17 cellular contexts compared by ENCODE assay signal in the genomic region with DNA sequence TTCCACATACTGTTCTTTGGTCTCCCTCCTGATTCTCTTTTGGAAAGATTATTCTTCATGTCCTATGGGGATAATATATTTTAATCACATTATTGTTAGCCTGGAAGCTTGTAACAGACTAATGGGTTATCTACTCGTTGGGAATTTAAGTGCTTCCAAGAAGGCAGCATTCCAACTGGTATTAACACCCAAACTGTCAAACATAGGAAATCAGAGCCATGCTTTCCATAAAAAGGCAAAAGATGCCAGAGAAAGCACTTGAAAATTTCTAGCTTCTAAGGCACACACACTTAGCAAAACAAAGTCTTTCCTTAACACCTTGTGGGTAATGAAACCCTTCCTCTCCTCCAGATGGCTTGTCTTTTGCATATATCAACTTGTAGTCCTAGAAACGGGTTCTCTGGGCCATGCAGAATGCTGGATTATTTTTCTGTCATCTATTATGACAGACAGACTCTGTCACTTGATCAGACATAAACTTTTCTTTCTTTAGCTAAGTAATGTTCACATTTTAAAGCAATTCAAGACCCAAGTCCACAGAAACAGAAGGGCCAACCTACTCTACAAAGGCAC. TPM values are rescaled to one million over a fixed set of nuclear protein-coding genes. Genes with fewer than 3 reads are reported as not detected.
DNase-seq lines count a peak whose midpoint lies in the region; ATAC-seq and TF ChIP-seq lines count a peak whose summit lies in the region.
"Had no signal": no experiment of that assay in that cellular context is flagged by ENCODE, and none has a peak within 500 bp of the region (broad histone marks: within the 10 kb centered on the region; RNA-seq: fewer than 3 reads in every experiment).

No MANE protein-coding gene starts in this region.

- DNase-seq in Caco-2: no peak
- DNase-seq in HL-60 (ENCODE audit: low read depth in 1 of 2, low spot score in 1 of 2): no peak
- no peak for DNase-seq in natural killer cell
- no peak for DNase-seq in cerebellum (ENCODE audit: low spot score)
- DNase-seq: activated CD4-positive, CD25-positive, alpha-beta regulatory T cell treated with anti-CD3 and anti-CD28 coated beads, Interleukin-2, amount 50 U/mL, for 72 hours; effector memory CD4-positive, alpha-beta T cell; hypothalamus; left cardiac atrium; NCI-H1105; NCI-H2227 treated with DMSO at 0.1 percent for 48 hours; PC-3; psoas muscle had no signal

- peaks cover 80% of the 10 kb centered on the region for H3F3A ChIP-seq in SU-DHL-6 (ENCODE audit: insufficient read depth)

- H3K36me3 ChIP-seq in Caco-2 (ENCODE audit: control insufficient read depth, insufficient read depth, low read length) (no peaks in the 10 kb centered on the region), SU-DHL-6 (ENCODE audit: low read length) (no peaks in the 10 kb centered on the region)

- intact Hi-C loops in Caco-2 (cut with micrococcal nuclease; ENCODE audit: unreplicated experiment): no loop called here
- intact Hi-C loops in natural killer cell (cut with micrococcal nuclease): no loop called here

- peaks cover 66% of the 10 kb centered on the region for H3K4me1 Mint-ChIP-seq in Caco-2 (ENCODE audit: low read depth, unreplicated experiment)
- peaks cover 74 to 87% of the 10 kb centered on the region in 2 donors for H3K4me1 Mint-ChIP-seq in natural killer cell

- H3K79me2 ChIP-seq in SU-DHL-6 (ENCODE audit: insufficient read depth, low read length): peaks cover 99% of the 10 kb centered on the region

- 0 out of 2 replicates have a peak overlapping the region, but pooled peaks have one; percentile 12 for H3K27ac ChIP-seq in HL-60 (replicated peaks)
- H3K27ac ChIP-seq in SU-DHL-6 (ENCODE audit: low read depth, low read length): peak overlapping the region; percentile 94
- H3K27ac ChIP-seq: psoas muscle had no signal

- no peak overlapping the region for H2AFZ ChIP-seq in SU-DHL-6 (ENCODE audit: low read depth, low read length, severe bottlenecking)

- H3K9ac ChIP-seq in SU-DHL-6 (ENCODE audit: low read length): peak overlapping the region; percentile 30

- H3K9me3 ChIP-seq in Caco-2 (no peaks in the 10 kb centered on the region), SU-DHL-6 (ENCODE audit: insufficient read depth, low read length) (no peaks in the 10 kb centered on the region)
- H3K9me3 ChIP-seq: psoas muscle had no signal

- no peaks in the 10 kb centered on the region for H4K20me1 ChIP-seq in SU-DHL-6 (ENCODE audit: low read depth, low read length)

- peak overlapping the region; percentile 96 for H3K4me2 ChIP-seq in SU-DHL-6 (ENCODE audit: low read depth, low read length, poor library complexity, severe bottlenecking)

- H3K27me3 Mint-ChIP-seq in Caco-2 (ENCODE audit: insufficient read depth, unreplicated experiment): no peaks in the 10 kb centered on the region
- H3K27me3 Mint-ChIP-seq in natural killer cell (ENCODE audit: low read depth in 2 of 2): no peaks in the 10 kb centered on the region

- H3K36me3 Mint-ChIP-seq in Caco-2 (ENCODE audit: insufficient read depth, unreplicated experiment) (peaks cover 45% of the 10 kb centered on the region), natural killer cell (no peaks in the 10 kb centered on the region)

- CTCF ChIA-PET in Caco-2 (lab: Charles Lee): no interaction called here

- ATAC-seq in natural killer cell (no peak), HG02678 (IDR thresholded peaks at IDR 0.05; ENCODE audit: unreplicated experiment) (no peak), HG03571 (IDR thresholded peaks at IDR 0.05; ENCODE audit: unreplicated experiment) (no peak), HG02642 (IDR thresholded peaks at IDR 0.05; ENCODE audit: poor library complexity, unreplicated experiment) (no peak)
- ATAC-seq: activated naive CD4-positive, alpha-beta T cell treated with anti-CD3 and anti-CD28 coated beads, Interleukin-2, amount 50 U/mL, for 72 hours; left cardiac atrium; PC-3; psoas muscle had no signal

- POLR2A ChIA-PET in Caco-2 (lab: Charles Lee): no interaction called here

- H3K4me3 Mint-ChIP-seq in Caco-2 (ENCODE audit: unreplicated experiment) (peak overlapping the region; percentile 21), natural killer cell (peak overlapping the region; percentile 45)

- no peaks in the 10 kb centered on the region for H3K9me2 ChIP-seq in SU-DHL-6 (replicated peaks; ENCODE audit: insufficient read depth, low read length)

- no TSS peak for BruUV-seq in Caco-2 (replicated peaks; lab: Mats Ljungman, UMichigan)

- no peak overlapping the region for H3K4me3 ChIP-seq in Caco-2 (ENCODE audit: low read depth, low read length)
- H3K4me3 ChIP-seq in HL-60 (replicated peaks; ENCODE audit: insufficient read depth, low read length): no peak overlapping the region
- peak overlapping the region; percentile 16 for H3K4me3 ChIP-seq in SU-DHL-6 (ENCODE audit: insufficient read depth, low read length, poor library complexity, severe bottlenecking)
- H3K4me3 ChIP-seq: psoas muscle had no signal

- peak overlapping the region; percentile 98 for H3K27ac Mint-ChIP-seq in Caco-2 (ENCODE audit: unreplicated experiment)
- peak overlapping the region in 1 of 2 donors; percentile 73 for H3K27ac Mint-ChIP-seq in natural killer cell
- H3K27ac Mint-ChIP-seq: activated naive CD4-positive, alpha-beta T cell treated with anti-CD3 and anti-CD28 coated beads, Interleukin-2, amount 50 U/mL, for 72 hours had no signal

- H3K9me3 Mint-ChIP-seq in Caco-2 (ENCODE audit: unreplicated experiment): no peaks in the 10 kb centered on the region
- no peaks in the 10 kb centered on the region for H3K9me3 Mint-ChIP-seq in natural killer cell
- H3K9me3 Mint-ChIP-seq: activated naive CD4-positive, alpha-beta T cell treated with anti-CD3 and anti-CD28 coated beads, Interleukin-2, amount 50 U/mL, for 72 hours had no signal

- peaks cover 75% of the 10 kb centered on the region for H3K4me1 ChIP-seq in Caco-2

- no peaks in the 10 kb centered on the region for H3K27me3 ChIP-seq in Caco-2 (replicated peaks; ENCODE audit: control insufficient read depth, insufficient read depth, low read length)
- no peaks in the 10 kb centered on the region for H3K27me3 ChIP-seq in HL-60 (ENCODE audit: insufficient read depth, poor library complexity, severe bottlenecking)
- no peaks in the 10 kb centered on the region for H3K27me3 ChIP-seq in SU-DHL-6 (ENCODE audit: low read length)

- no peak for TF ChIP-seq CTCF in Caco-2 (IDR thresholded peaks at IDR 0.05; ENCODE audit: insufficient read depth in 1 of 2, low read depth in 1 of 2, low read length in 1 of 2, severe bottlenecking in 1 of 2, unreplicated experiment in 1 of 2)
- TF ChIP-seq CTCF in HL-60 (IDR thresholded peaks at IDR 0.05; ENCODE audit: insufficient read depth, low read length): no peak
- TF ChIP-seq CTCF in SU-DHL-6 (IDR thresholded peaks at IDR 0.05; ENCODE audit: insufficient read depth, low read length, poor library complexity, severe bottlenecking): no peak
- TF ChIP-seq CTCF in natural killer cell (IDR thresholded peaks at IDR 0.05): no peak

RNA-seq across cellular contexts. Expression of a gene that starts 41.5 kb away (rescaled TPM):
- 65.0 and 67.1 TPM in 2 replicates for total RNA-seq in Caco-2 (2022)
- 10 to 100 TPM; 15.5 to 29.1 (median 28.6) TPM for total RNA-seq in natural killer cell
- total RNA-seq in cerebellum: 38.2 TPM
